ENCODE assay signal across 25 cellular contexts in genomic region chr20:46916244-46916603, GRCh38. TPM values are rescaled to one million over a fixed set of nuclear protein-coding genes. Genes with fewer than 3 reads are reported as not detected.
A peak's percentile ranks its signal among the peaks of the same experiment; 100 is the strongest.
DNase-seq lines count a peak whose midpoint lies in the region; ATAC-seq, FAIRE-seq and TF ChIP-seq lines count a peak whose summit lies in the region.
"Had no signal": no experiment of that assay in that cellular context is flagged by ENCODE, and none has a peak within 500 bp of the region (broad histone marks: within the 10 kb centered on the region; RNA-seq: fewer than 3 reads in every experiment).

No MANE protein-coding gene starts in this region.

- no peak for ATAC-seq in IMR-90 (ENCODE audit: low read depth)
- ATAC-seq in activated naive CD8-positive, alpha-beta T cell treated with anti-CD3 and anti-CD28 coated beads, Interleukin-2, amount 50 U/mL, for 24 hours, result no peak
- ATAC-seq: A549 had no signal

- no peak overlapping the region for H2AK9ac ChIP-seq in IMR-90 (replicated peaks; ENCODE audit: low read depth, low read length, poor library complexity)

- no peaks in the 10 kb centered on the region for H3K79me2 ChIP-seq in H1 (ENCODE audit: control insufficient read depth in 1 of 2, insufficient read depth in 2 of 2, low read length in 2 of 2)

- intact Hi-C loops in IMR-90 (cut with micrococcal nuclease) (no loop called here), spleen (cut with DNase I; ENCODE audit: low total_unique reads) (no loop called here)
- intact Hi-C loops in CD4-positive, alpha-beta memory T cell (cut with micrococcal nuclease), result no loop called here

- H3K18ac ChIP-seq in IMR-90 (ENCODE audit: low read depth, low read length) (no peak overlapping the region), H1 (ENCODE audit: extremely low read depth, low read length) (no peak overlapping the region)

- BruUV-seq in IMR-90 (replicated peaks; lab: Mats Ljungman, UMichigan), result no TSS peak

- H2BK12ac ChIP-seq in H1 (ENCODE audit: low read depth, low read length), result peak overlapping the region; percentile 41; the same call in 1 of the 2 replicates

- dilution Hi-C loops in IMR-90 (cut with HindIII; ENCODE audit: low sequenced_read_pairs, unreplicated experiment), result no loop called here

- no peak overlapping the region for H4K8ac ChIP-seq in IMR-90 (ENCODE audit: low read depth in 2 of 2, low read length in 2 of 2)
- H4K8ac ChIP-seq in H1 (ENCODE audit: extremely low read depth, insufficient read depth, low read length), result no peak overlapping the region

- H2BK15ac ChIP-seq in IMR-90 (ENCODE audit: low read depth, low read length) (no peak overlapping the region), H1 (ENCODE audit: low read length) (no peak overlapping the region)

- no peak for TF ChIP-seq POLR2A in IMR-90 (IDR thresholded peaks at IDR 0.05; ENCODE audit: low read depth, low read length)
- no peak for TF ChIP-seq POLR2A in H1 (IDR thresholded peaks at IDR 0.05; ENCODE audit: control extremely low read depth in 1 of 2, low read depth in 2 of 2, low read length in 2 of 2)
- TF ChIP-seq POLR2A in tibial nerve (IDR thresholded peaks at IDR 0.05), result no peak
- no peak for TF ChIP-seq POLR2A in spleen (IDR thresholded peaks at IDR 0.05)

- H3K9me3 ChIP-seq in HEK293 (ENCODE audit: control insufficient read depth, insufficient read depth, low read depth, low read length), result no peaks in the 10 kb centered on the region
- 0 out of 2 replicates have a peak, but pooled peaks cover 2% of the 10 kb centered on the region for H3K9me3 ChIP-seq in IMR-90 (ENCODE audit: control insufficient read depth, insufficient read depth, low read length)
- H3K9me3 ChIP-seq in H1 (ENCODE audit: insufficient read depth in 2 of 2, low read depth in 1 of 2, low read length in 1 of 2), result peaks cover 0 to 2% of the 10 kb centered on the region in 2 experiments; a peak in 1 of 4 replicates
- H3K9me3 ChIP-seq in tibial nerve, result peaks cover 0 to 16% (median 0%) of the 10 kb centered on the region in 4 donors
- H3K9me3 ChIP-seq in spleen, result peaks cover 0 to 13% (median 0%) of the 10 kb centered on the region in 8 donors
- no peaks in the 10 kb centered on the region for H3K9me3 ChIP-seq in CD4-positive, alpha-beta memory T cell (ENCODE audit: control insufficient read depth in 1 of 2, low read length in 2 of 2)
- H3K9me3 ChIP-seq: A549, BE2C had no signal

- POLR2A ChIA-PET in HEK293 (lab: Yijun Ruan, JAX), result no interaction called here
- POLR2A ChIA-PET in IMR-90 (lab: Charles Lee; ENCODE audit: unreplicated experiment), result no interaction called here
- POLR2A ChIA-PET in H1 (lab: Charles Lee; ENCODE audit: partially characterized antibody), result no interaction called here
- POLR2A ChIA-PET in CD4-positive, alpha-beta memory T cell (lab: Charles Lee; ENCODE audit: partially characterized antibody), result no interaction called here

- TF ChIP-seq RAD21 in IMR-90 (IDR thresholded peaks at IDR 0.05; ENCODE audit: low read length), result no peak
- no peak for TF ChIP-seq RAD21 in H1 (IDR thresholded peaks at IDR 0.05 in 1 of 2, conservative IDR thresholded peaks at IDR 0.05 in 1 of 2; ENCODE audit: low read depth in 2 of 2, low read length in 2 of 2)

- no peaks in the 10 kb centered on the region for H3K36me3 Mint-ChIP-seq in activated naive CD8-positive, alpha-beta T cell treated with anti-CD3 and anti-CD28 coated beads, Interleukin-2, amount 50 U/mL, for 24 hours (ENCODE audit: low read depth)
- H3K36me3 Mint-ChIP-seq in CD4-positive, alpha-beta memory T cell, result no peaks in the 10 kb centered on the region
- H3K36me3 Mint-ChIP-seq: CD14-positive monocyte had no signal

- no peak overlapping the region for H2AFZ ChIP-seq in IMR-90 (replicated peaks; ENCODE audit: low read length, poor library complexity)
- no peak overlapping the region for H2AFZ ChIP-seq in H1 (ENCODE audit: low read length)

- TF ChIP-seq EP300 in H1 (IDR thresholded peaks at IDR 0.05; ENCODE audit: borderline replicate concordance in 1 of 2, low read depth in 2 of 2, low read length in 2 of 2) (no peak), tibial nerve (IDR thresholded peaks at IDR 0.05) (no peak)

- H3K27ac ChIP-seq in HEK293 (ENCODE audit: extremely low read depth, low read depth, low read length), result no peak overlapping the region
- no peak overlapping the region for H3K27ac ChIP-seq in IMR-90 (ENCODE audit: insufficient read depth, low read length)
- H3K27ac ChIP-seq in H1 (ENCODE audit: low read depth, low read length), result no peak overlapping the region
- peak overlapping the region in 3 of 4 donors; percentile 14 to 85 (median 82) for H3K27ac ChIP-seq in tibial nerve
- H3K27ac ChIP-seq in spleen, result no peak overlapping the region
- no peak overlapping the region for H3K27ac ChIP-seq in CD4-positive, alpha-beta memory T cell (ENCODE audit: low read depth, low read length)
- H3K27ac ChIP-seq: A549; BLaER1 treated with 17β-estradiol and CSF1 and Interleukin-3, amounts not matched to agents 10 nM and 100 nM had no signal

- H2BK120ac ChIP-seq in IMR-90 (ENCODE audit: low read depth, low read length) (no peak overlapping the region), H1 (replicated peaks; ENCODE audit: low read depth, low read length) (no peak overlapping the region)

- H3K36me3 ChIP-seq in HEK293 (ENCODE audit: control insufficient read depth in 2 of 2, insufficient read depth in 1 of 2, low read length in 2 of 2) (no peaks in the 10 kb centered on the region), IMR-90 (ENCODE audit: control insufficient read depth, insufficient read depth, low read length) (no peaks in the 10 kb centered on the region; the same call in 1 of the 2 replicates), H1 (ENCODE audit: control insufficient read depth in 2 of 4, insufficient read depth in 4 of 4, low read length in 3 of 4) (no peaks in the 10 kb centered on the region), tibial nerve (no peaks in the 10 kb centered on the region), spleen (no peaks in the 10 kb centered on the region)
- no peaks in the 10 kb centered on the region for H3K36me3 ChIP-seq in CD4-positive, alpha-beta memory T cell (ENCODE audit: insufficient read depth, low read length)
- H3K36me3 ChIP-seq: BE2C; BLaER1 treated with 17β-estradiol and CSF1 and Interleukin-3, amounts not matched to agents 10 nM and 100 nM had no signal

- FAIRE-seq in H1 (lab: Jason Lieb, UNC), result no peak
- FAIRE-seq: A549, GM12892 had no signal

- H3K27ac Mint-ChIP-seq in activated naive CD8-positive, alpha-beta T cell treated with anti-CD3 and anti-CD28 coated beads, Interleukin-2, amount 50 U/mL, for 24 hours, result no peak overlapping the region
- H3K27ac Mint-ChIP-seq in CD4-positive, alpha-beta memory T cell, result no peak overlapping the region
- H3K27ac Mint-ChIP-seq: CD14-positive monocyte; CD4-positive, alpha-beta T cell had no signal

- H3K9me3 Mint-ChIP-seq in activated naive CD8-positive, alpha-beta T cell treated with anti-CD3 and anti-CD28 coated beads, Interleukin-2, amount 50 U/mL, for 24 hours, result peaks cover 3% of the 10 kb centered on the region
- peaks cover 0 to 3% (median 0%) of the 10 kb centered on the region in 8 donors for H3K9me3 Mint-ChIP-seq in CD4-positive, alpha-beta memory T cell
- H3K9me3 Mint-ChIP-seq: CD4-positive, alpha-beta T cell had no signal

- H3K4me3 Mint-ChIP-seq in activated naive CD8-positive, alpha-beta T cell treated with anti-CD3 and anti-CD28 coated beads, Interleukin-2, amount 50 U/mL, for 24 hours, result no peak overlapping the region
- no peak overlapping the region for H3K4me3 Mint-ChIP-seq in CD4-positive, alpha-beta memory T cell
- H3K4me3 Mint-ChIP-seq: CD14-positive monocyte; CD4-positive, alpha-beta T cell had no signal

- H2BK20ac ChIP-seq in IMR-90 (ENCODE audit: low read depth, low read length), result no peak overlapping the region
- 0 out of 2 replicates have a peak overlapping the region, but pooled peaks have one; percentile 27 for H2BK20ac ChIP-seq in H1 (ENCODE audit: low read length)

- peaks cover 2% of the 10 kb centered on the region; the same call in 1 of the 2 replicates for H3K23me2 ChIP-seq in H1 (ENCODE audit: low read depth, low read length)

- H3K4me3 ChIP-seq in HEK293 (ENCODE audit: low read depth, low read length) (no peak overlapping the region), IMR-90 (ENCODE audit: insufficient read depth, low read depth, low read length) (no peak overlapping the region), H1 (ENCODE audit: extremely low read depth in 1 of 4, insufficient read depth in 2 of 4, low read depth in 3 of 4, low read length in 4 of 4) (no peak overlapping the region), tibial nerve (no peak overlapping the region), spleen (no peak overlapping the region)
- no peak overlapping the region for H3K4me3 ChIP-seq in CD4-positive, alpha-beta memory T cell (ENCODE audit: low read length in 2 of 2)
- H3K4me3 ChIP-seq: A549; BLaER1 treated with 17β-estradiol and CSF1 and Interleukin-3, amounts not matched to agents 10 nM and 100 nM had no signal

- no peaks in the 10 kb centered on the region for H3K4me1 ChIP-seq in HEK293 (ENCODE audit: control insufficient read depth, insufficient read depth, low read length)
- H3K4me1 ChIP-seq in IMR-90 (ENCODE audit: control insufficient read depth, insufficient read depth, low read length), result peaks cover 11% of the 10 kb centered on the region
- H3K4me1 ChIP-seq in H1 (replicated peaks in 1 of 4; ENCODE audit: control insufficient read depth in 3 of 4, insufficient read depth in 4 of 4, low read length in 3 of 4), result no peaks in the 10 kb centered on the region
- H3K4me1 ChIP-seq in tibial nerve, result peaks cover 0 to 23% (median 7%) of the 10 kb centered on the region in 4 donors
- no peaks in the 10 kb centered on the region for H3K4me1 ChIP-seq in spleen
- no peaks in the 10 kb centered on the region for H3K4me1 ChIP-seq in CD4-positive, alpha-beta memory T cell (ENCODE audit: insufficient read depth, low read length)
- H3K4me1 ChIP-seq: BE2C had no signal

- H4K5ac ChIP-seq in IMR-90 (ENCODE audit: low read depth, low read length), result no peak overlapping the region
- H4K5ac ChIP-seq in H1 (ENCODE audit: insufficient read length, low read depth, low read length), result no peak overlapping the region

- peaks cover 8% of the 10 kb centered on the region for H3K27me3 Mint-ChIP-seq in activated naive CD8-positive, alpha-beta T cell treated with anti-CD3 and anti-CD28 coated beads, Interleukin-2, amount 50 U/mL, for 24 hours
- H3K27me3 Mint-ChIP-seq in CD4-positive, alpha-beta memory T cell, result peaks cover 11 to 16% of the 10 kb centered on the region in 2 donors

- H2AK5ac ChIP-seq in IMR-90 (ENCODE audit: low read depth, low read length), result no peak overlapping the region
- H2AK5ac ChIP-seq in H1 (ENCODE audit: low read depth, low read length), result no peak overlapping the region

- H3K4ac ChIP-seq in IMR-90 (ENCODE audit: low read depth, low read length) (no peak overlapping the region), H1 (replicated peaks; ENCODE audit: insufficient read length, low read depth, low read length) (no peak overlapping the region)

- in situ Hi-C loops in IMR-90 (cut with MboI; ENCODE audit: low sequenced_read_pairs), result no loop called here

- H3K14ac ChIP-seq in IMR-90 (replicated peaks; ENCODE audit: low read depth, low read length) (no peak overlapping the region), H1 (ENCODE audit: insufficient read length) (no peak overlapping the region)

- H3K79me1 ChIP-seq in IMR-90 (ENCODE audit: low read depth in 1 of 2, low read length in 2 of 2) (peaks cover 0 to 5% of the 10 kb centered on the region in 2 experiments; a peak in 1 of 4 replicates), H1 (ENCODE audit: low read depth, low read length) (no peaks in the 10 kb centered on the region)

- TF ChIP-seq CTCF in HEK293 (tag by site-specific recombination; IDR thresholded peaks at IDR 0.05) (no peak), IMR-90 (conservative IDR thresholded peaks at IDR 0.05; ENCODE audit: low read depth, low read length) (no peak), H1 (IDR thresholded peaks at IDR 0.05; ENCODE audit: control extremely low read depth in 1 of 3, insufficient read depth in 1 of 3, low read depth in 1 of 3, low read length in 3 of 3) (no peak), tibial nerve (IDR thresholded peaks at IDR 0.05) (no peak), spleen (IDR thresholded peaks at IDR 0.05 in 8 of 11, conservative IDR thresholded peaks at IDR 0.05 in 3 of 11) (no peak)

- no peak overlapping the region for H2BK5ac ChIP-seq in IMR-90 (ENCODE audit: low read depth, low read length, poor library complexity, severe bottlenecking)
- H2BK5ac ChIP-seq in H1 (ENCODE audit: low read depth, low read length), result no peak overlapping the region

- H3K27me3 ChIP-seq in IMR-90 (ENCODE audit: control insufficient read depth, insufficient read depth, low read length) (no peaks in the 10 kb centered on the region), H1 (replicated peaks in 1 of 4; ENCODE audit: control insufficient read depth in 3 of 4, extremely low read depth in 1 of 4, insufficient read depth in 3 of 4, low read length in 3 of 4) (no peaks in the 10 kb centered on the region), tibial nerve (no peaks in the 10 kb centered on the region), spleen (replicated peaks in 1 of 7) (peaks cover 0 to 27% (median 0%) of the 10 kb centered on the region in 7 donors)
- H3K27me3 ChIP-seq in CD4-positive, alpha-beta memory T cell (ENCODE audit: insufficient read depth, low read length), result no peaks in the 10 kb centered on the region
- H3K27me3 ChIP-seq: BE2C; BLaER1 treated with 17β-estradiol and CSF1 and Interleukin-3, amounts not matched to agents 10 nM and 100 nM had no signal

- WGBS in IMR-90 (ENCODE audit: extremely low coverage in 2 of 2, insufficient read length in 1 of 2), 2 experiments, result 86% methylated on average over 1 of the region's 1 CpG; no CpG with 5 or more reads in 1 of the 2 experiments
- 83% methylated on average over 1 of the region's 1 CpG; no CpG with 5 or more reads in 1 of the 2 experiments for WGBS in H1 (ENCODE audit: extremely low coverage in 1 of 2, insufficient coverage in 1 of 2, insufficient read length in 1 of 2, insufficient replicate concordance in 2 of 2, low coverage in 1 of 2, low lambda C conversion rate in 2 of 2, missing lambda C conversion rate in 1 of 2), 2 experiments
- WGBS in tibial nerve, 2 donors, result 8 to 40% methylated on average over 1 of the region's 1 CpG
- 38 to 47% (median 43%) methylated on average over 1 of the region's 1 CpG for WGBS in spleen, 5 donors

- no peak overlapping the region for H3K4me2 ChIP-seq in IMR-90 (ENCODE audit: low read depth, low read length)
- H3K4me2 ChIP-seq in H1 (ENCODE audit: insufficient read depth in 1 of 2, low read depth in 2 of 2, low read length in 2 of 2), result no peak overlapping the region
- H3K4me2 ChIP-seq: A549; BLaER1 treated with 17β-estradiol and CSF1 and Interleukin-3, amounts not matched to agents 10 nM and 100 nM had no signal

- no peak overlapping the region for H4K91ac ChIP-seq in IMR-90 (ENCODE audit: insufficient read depth, low read depth, low read length)
- no peak overlapping the region for H4K91ac ChIP-seq in H1 (replicated peaks; ENCODE audit: insufficient read length, low read length)

- H3K4me1 Mint-ChIP-seq in activated naive CD8-positive, alpha-beta T cell treated with anti-CD3 and anti-CD28 coated beads, Interleukin-2, amount 50 U/mL, for 24 hours, result no peaks in the 10 kb centered on the region
- H3K4me1 Mint-ChIP-seq in CD4-positive, alpha-beta memory T cell, result no peaks in the 10 kb centered on the region
- H3K4me1 Mint-ChIP-seq: CD14-positive monocyte had no signal

- no peaks in the 10 kb centered on the region; the same call in none of the 2 replicates for H3K9me1 ChIP-seq in IMR-90 (ENCODE audit: insufficient read depth, low read length)

- H3K56ac ChIP-seq in IMR-90 (ENCODE audit: extremely low read depth, insufficient read depth, low read length), result no peak overlapping the region
- H3K56ac ChIP-seq in H1 (replicated peaks; ENCODE audit: insufficient read length, low read depth, low read length), result no peak overlapping the region

- H4K20me1 ChIP-seq in IMR-90 (ENCODE audit: insufficient read depth, low read length), result peaks cover 4% of the 10 kb centered on the region; the same call in 1 of the 2 replicates
- H4K20me1 ChIP-seq in H1 (replicated peaks in 1 of 2; ENCODE audit: control insufficient read depth in 1 of 2, insufficient read depth in 2 of 2, low read length in 2 of 2), result no peaks in the 10 kb centered on the region
- H4K20me1 ChIP-seq: BLaER1 treated with 17β-estradiol and CSF1 and Interleukin-3, amounts not matched to agents 10 nM and 100 nM had no signal

- H3K23ac ChIP-seq in IMR-90 (ENCODE audit: low read depth, low read length) (0 out of 2 replicates have a peak overlapping the region, but pooled peaks have one; percentile 48), H1 (ENCODE audit: insufficient read length) (no peak overlapping the region)

- no peak overlapping the region for H3K9ac ChIP-seq in IMR-90 (ENCODE audit: low read depth, low read length)
- no peak overlapping the region; a peak in 1 of 7 replicates for H3K9ac ChIP-seq in H1 (replicated peaks in 1 of 4; ENCODE audit: extremely low read depth in 1 of 4, low read depth in 3 of 4, low read length in 3 of 4)
- H3K9ac ChIP-seq: BLaER1 treated with 17β-estradiol and CSF1 and Interleukin-3, amounts not matched to agents 10 nM and 100 nM had no signal

- CTCF ChIA-PET in HEK293 (lab: Yijun Ruan, JAX) (no interaction called here), IMR-90 (lab: Yijun Ruan, JAX) (no interaction called here), H1 (lab: Charles Lee; ENCODE audit: partially characterized antibody) (interaction anchor here (0.9 to 2.5 kb wide), 2 partner anchors 12 to 164 kb away, joined by 3 to 8 read pairs; no protein-coding TSS in a partner anchor)
- CTCF ChIA-PET in CD4-positive, alpha-beta memory T cell (lab: Charles Lee; ENCODE audit: partially characterized antibody), result no interaction called here

- DNase-seq in IMR-90 (no peak), H1 (ENCODE audit: low read depth in 1 of 2, low spot score in 2 of 2) (no peak), tibial nerve (ENCODE audit: low spot score in 2 of 2) (no peak), spleen (no peak)
- DNase-seq in activated naive CD8-positive, alpha-beta T cell treated with anti-CD3 and anti-CD28 coated beads, Interleukin-2, amount 50 U/mL, for 24 hours, result no peak
- no peak for DNase-seq in CD4-positive, alpha-beta memory T cell
- DNase-seq: 8988T; ACHN; AML-193; BE2C; Calu3; CD4-positive, alpha-beta T cell; COR-L47; DMS53; DMS79 treated with DMSO at 0.1 percent for 48 hours; GF-D8; GOT3; H7; HCEC 1CT had no signal

RNA-seq across cellular contexts. Expression of gene EYA2, which starts 21.6 kb away (rescaled TPM):
- 2.3 and 2.5 TPM in 2 replicates for total RNA-seq in IMR-90 (2012; rRNA removed)
- 5.0 and 5.4 TPM in 2 replicates for polyA plus RNA-seq in IMR-90 (2012; rRNA removed)
- polyA plus RNA-seq in IMR-90 (2012; cell fraction: cytosol; rRNA removed), result 1.8 and 4.5 TPM in 2 replicates
- 3.6 and 4.4 TPM in 2 replicates for polyA plus RNA-seq in IMR-90 (2012; cell fraction: nucleus; rRNA removed; ENCODE audit: low replicate concordance)
- total RNA-seq in H1 (2021; fragmentation: NEBNext Ultra II Directional; extraction: Animal tissue kit (Norgen Biotek cat#: 25700)), result 1.6 and 1.7 TPM in 2 replicates
- 1.6 and 2.0 TPM in 2 replicates for polyA plus RNA-seq in H1 (2011; rRNA removed)
- 1.8 TPM for polyA plus RNA-seq in H1 (2011; cell fraction: cytosol; rRNA removed)
- 2.8 TPM for polyA plus RNA-seq in H1 (2011; cell fraction: nucleus; rRNA removed)
- 2.0 to 2.6 TPM (median 2.3 TPM) in 4 replicates for polyA plus RNA-seq in H1 (2012, experiment 1 of 2)
- 1.7 TPM for polyA plus RNA-seq in H1 (2012, experiment 2 of 2)
- polyA plus RNA-seq in H1 (2013, experiment 1 of 2), result 1.1 TPM
- polyA plus RNA-seq in H1 (2013, experiment 2 of 2), result 0.68 TPM
- polyA minus RNA-seq in H1 (2011; rRNA and poly(A)+ RNA removed), result 1.9 and 3.7 TPM in 2 replicates
- polyA minus RNA-seq in H1 (2011; cell fraction: cytosol; rRNA and poly(A)+ RNA removed), result 1.5 TPM
- 1.9 TPM for polyA minus RNA-seq in H1 (2011; cell fraction: nucleus; rRNA and poly(A)+ RNA removed)
- total RNA-seq in tibial nerve, result 10 to 100 TPM; 13.8 to 25.5 (median 20.2) TPM
- under 1 TPM in 6 of 7 donors, not detected in 1; 0.26 to 0.76 (median 0.47) TPM for total RNA-seq in spleen
- polyA plus RNA-seq in spleen, result under 1 TPM; 0.50 to 0.61 (median 0.59) TPM
- total RNA-seq in CD4-positive, alpha-beta memory T cell, result not detected
- not detected for polyA plus RNA-seq in CD4-positive, alpha-beta memory T cell
- total RNA-seq: CD4-positive, alpha-beta T cell; G401 had no signal

Comparison
In these comparisons a context has a peak if more than half of its experiments do, and no peak if none do; other contexts are left out.
1. H3K27ac ChIP-seq: peak in tibial nerve (3 of 4); none in HEK293 (single experiment), IMR-90 (single experiment), H1 (single experiment), spleen (0 of 8) and CD4-positive, alpha-beta memory T cell (single experiment).